In the genomic region with DNA sequence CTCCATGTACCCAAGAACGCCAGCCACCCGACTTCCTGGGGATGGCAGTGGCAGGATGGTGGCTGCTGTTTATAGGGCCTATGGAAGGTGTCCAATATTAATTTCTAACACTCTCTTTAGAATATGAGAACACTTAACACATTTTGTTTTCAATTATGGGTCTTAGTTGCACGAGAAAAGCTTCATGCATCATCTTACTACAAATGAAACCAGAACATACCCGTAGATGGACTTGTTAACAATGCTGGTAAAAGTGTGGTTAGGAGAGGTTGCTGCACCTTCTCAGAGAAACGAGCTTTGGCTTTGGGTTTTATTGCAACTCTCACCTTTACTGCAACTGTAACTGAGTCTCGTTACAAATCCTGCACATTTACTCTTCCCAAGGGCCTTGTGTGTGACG, we compare ENCODE assay signal across 15 cellular contexts.
"Had no signal": no experiment of that assay in that cellular context is flagged by ENCODE, and none has a peak within 500 bp of the region (broad histone marks: within the 10 kb centered on the region; RNA-seq: fewer than 3 reads in every experiment).

No MANE protein-coding gene starts in this region.

- H3K36me3 Mint-ChIP-seq: activated naive CD8-positive, alpha-beta T cell treated with anti-CD3 and anti-CD28 coated beads for 36 hours had no signal

- H3K4me1 Mint-ChIP-seq: activated naive CD8-positive, alpha-beta T cell treated with anti-CD3 and anti-CD28 coated beads for 36 hours had no signal

- H3K9me3 Mint-ChIP-seq: activated naive CD8-positive, alpha-beta T cell treated with anti-CD3 and anti-CD28 coated beads for 36 hours had no signal

- H3K27ac Mint-ChIP-seq: activated CD4-positive, alpha-beta T cell treated with anti-CD3 and anti-CD28 coated beads, Interleukin-2, amount 10 ng/mL, durations not matched to agents 7 days and 5 days; activated naive CD8-positive, alpha-beta T cell treated with anti-CD3 and anti-CD28 coated beads for 36 hours; dendritic cell treated with granulocyte-macrophage colony-stimulating factor and Interleukin-4, amounts not matched to agents 40 ng/mL and 50 ng/mL, for 4 days had no signal

- ATAC-seq: left lobe of liver, upper lobe of right lung had no signal

- H3K4me3 Mint-ChIP-seq: activated CD4-positive, alpha-beta T cell treated with anti-CD3 and anti-CD28 coated beads, Interleukin-2, amount 10 ng/mL, durations not matched to agents 7 days and 5 days; activated naive CD8-positive, alpha-beta T cell treated with anti-CD3 and anti-CD28 coated beads for 36 hours; dendritic cell treated with granulocyte-macrophage colony-stimulating factor and Interleukin-4, amounts not matched to agents 40 ng/mL and 50 ng/mL, for 4 days had no signal

- H3K27me3 Mint-ChIP-seq: activated CD4-positive, alpha-beta T cell treated with anti-CD3 and anti-CD28 coated beads, Interleukin-2, amount 10 ng/mL, durations not matched to agents 7 days and 5 days; dendritic cell treated with granulocyte-macrophage colony-stimulating factor and Interleukin-4, amounts not matched to agents 40 ng/mL and 50 ng/mL, for 4 days had no signal

- DNase-seq: activated CD4-positive, alpha-beta T cell treated with anti-CD3 and anti-CD28 coated beads, Interleukin-2, amount 10 ng/mL, durations not matched to agents 7 days and 5 days; activated CD4-positive, CD25-positive, alpha-beta regulatory T cell; activated naive CD4-positive, alpha-beta T cell; activated naive CD8-positive, alpha-beta T cell treated with anti-CD3 and anti-CD28 coated beads for 36 hours; amniotic stem cell; effector CD8-positive, alpha-beta T cell; foreskin fibroblast; occipital lobe; posterior cingulate gyrus; retina; stimulated activated naive CD4-positive, alpha-beta T cell; T1000; upper lobe of right lung had no signal
